10 cellular contexts compared by ENCODE assay signal in genomic region chr1:212981025-212981495, GRCh38. TPM values are rescaled to one million over a fixed set of nuclear protein-coding genes. Genes with fewer than 3 reads are reported as not detected.
DNase-seq lines count a peak whose midpoint lies in the region; ATAC-seq lines count a peak whose summit lies in the region.
"Had no signal": no experiment of that assay in that cellular context is flagged by ENCODE, and none has a peak within 500 bp of the region (broad histone marks: within the 10 kb centered on the region; RNA-seq: fewer than 3 reads in every experiment).

No MANE protein-coding gene starts in this region.

- no peak overlapping the region for H3K27ac Mint-ChIP-seq in activated naive CD8-positive, alpha-beta T cell treated with anti-CD3 and anti-CD28 coated beads, Interleukin-2, amount 50 U/mL, for 24 hours

- peaks cover 7% of the 10 kb centered on the region for H3K4me1 Mint-ChIP-seq in activated naive CD8-positive, alpha-beta T cell treated with anti-CD3 and anti-CD28 coated beads, Interleukin-2, amount 50 U/mL, for 24 hours

- H3K27me3 Mint-ChIP-seq in activated naive CD8-positive, alpha-beta T cell treated with anti-CD3 and anti-CD28 coated beads, Interleukin-2, amount 50 U/mL, for 24 hours = peaks cover 2% of the 10 kb centered on the region

- H3K4me3 Mint-ChIP-seq in activated naive CD8-positive, alpha-beta T cell treated with anti-CD3 and anti-CD28 coated beads, Interleukin-2, amount 50 U/mL, for 24 hours = no peak overlapping the region

- DNase-seq in COLO668 (lab: John Stamatoyannopoulos, UW; ENCODE audit: unreplicated experiment) (peak; percentile 87), NCI-H1105 treated with DMSO at 0.1 percent for 48 hours (lab: John Stamatoyannopoulos, UW) (peak; percentile 83), cerebellum (ENCODE audit: low spot score) (peak; percentile 65), medulla oblongata (ENCODE audit: extremely low spot score) (peak; percentile 8)
- no peak for DNase-seq in activated CD4-positive, alpha-beta T cell treated with anti-CD3 and anti-CD28 coated beads, Interleukin-2, amount 50 U/mL, for 4 hours
- DNase-seq in activated naive CD8-positive, alpha-beta T cell treated with anti-CD3 and anti-CD28 coated beads, Interleukin-2, amount 50 U/mL, for 24 hours = no peak
- DNase-seq: activated effector memory CD4-positive, alpha-beta T cell treated with Interleukin-2 at 50 U/mL for 16 hours; SW 1271 had no signal

- no peaks in the 10 kb centered on the region for H3K36me3 Mint-ChIP-seq in activated naive CD8-positive, alpha-beta T cell treated with anti-CD3 and anti-CD28 coated beads, Interleukin-2, amount 50 U/mL, for 24 hours (ENCODE audit: low read depth)

- ATAC-seq in GM19397 (IDR thresholded peaks at IDR 0.05; ENCODE audit: unreplicated experiment) = no peak
- no peak for ATAC-seq in GM21717 (IDR thresholded peaks at IDR 0.05; ENCODE audit: unreplicated experiment)
- no peak for ATAC-seq in activated naive CD8-positive, alpha-beta T cell treated with anti-CD3 and anti-CD28 coated beads, Interleukin-2, amount 50 U/mL, for 24 hours

- H3K9me3 Mint-ChIP-seq in activated naive CD8-positive, alpha-beta T cell treated with anti-CD3 and anti-CD28 coated beads, Interleukin-2, amount 50 U/mL, for 24 hours = no peaks in the 10 kb centered on the region

RNA-seq across cellular contexts. Expression of gene VASH2, which starts 30.7 kb away (rescaled TPM):
- total RNA-seq in cerebellum = 52.3 TPM

RNA-seq across cellular contexts. Expression of gene ANGEL2, which starts 34.6 kb away (rescaled TPM):
- total RNA-seq in cerebellum = 71.0 TPM

Comparison
In these comparisons a context has a peak if more than half of its experiments do, and no peak if none do; other contexts are left out.
1. DNase-seq: peak in COLO668 (single experiment), NCI-H1105 treated with DMSO at 0.1 percent for 48 hours (single experiment), cerebellum (single experiment) and medulla oblongata (single experiment); none in activated CD4-positive, alpha-beta T cell treated with anti-CD3 and anti-CD28 coated beads, Interleukin-2, amount 50 U/mL, for 4 hours (0 of 2) and activated naive CD8-positive, alpha-beta T cell treated with anti-CD3 and anti-CD28 coated beads, Interleukin-2, amount 50 U/mL, for 24 hours (single experiment).